ENCODE assay signal across 8 cellular contexts in genomic region chr19:18895038-18895827, GRCh38. TPM values are rescaled to one million over a fixed set of nuclear protein-coding genes. Genes with fewer than 3 reads are reported as not detected.
DNase-seq lines count a peak whose midpoint lies in the region; ATAC-seq, FAIRE-seq and TF ChIP-seq lines count a peak whose summit lies in the region.

No MANE protein-coding gene starts in this region.

- peak overlapping the region; percentile 76 for H3K4me3 ChIP-seq in A549
- no peak overlapping the region for H3K4me3 ChIP-seq in GM12864 (ENCODE audit: low read depth, low read length)
- peak overlapping the region; percentile 67 for H3K4me3 ChIP-seq in PC-9
- H3K4me3 ChIP-seq in vagina, result peak overlapping the region; percentile 42 to 46

- intact Hi-C loops in PC-9 (cut with micrococcal nuclease; ENCODE audit: unreplicated experiment) (loop anchor here (2.0 kb wide), 1 partner anchor 92 kb away; no protein-coding TSS in a partner anchor), vagina (cut with DNase I) (no loop called here)

- no peaks in the 10 kb centered on the region for H3K9me2 ChIP-seq in PC-9 (ENCODE audit: insufficient read depth)

- H3F3A ChIP-seq in PC-9 (ENCODE audit: insufficient read depth, low read depth), result peaks cover 23% of the 10 kb centered on the region

- peak; percentile 72 to 87 for ATAC-seq in A549
- no peak for ATAC-seq in HG02798 (IDR thresholded peaks at IDR 0.05; ENCODE audit: poor library complexity, unreplicated experiment)

- H3K27ac ChIP-seq in A549, result peak overlapping the region; percentile 66 to 83; a peak in 5 of 6 replicates
- H3K27ac ChIP-seq in PC-9, result no peak overlapping the region
- H3K27ac ChIP-seq in vagina, result no peak overlapping the region

- no peak for TF ChIP-seq POLR2A in A549 (IDR thresholded peaks at IDR 0.05; ENCODE audit: low read length)
- TF ChIP-seq POLR2A in vagina (IDR thresholded peaks at IDR 0.05), result no peak

- TF ChIP-seq CTCF in A549 (IDR thresholded peaks at IDR 0.05), result peak; percentile 48; the same call in 2 of the 3 replicates
- peak; percentile 10 for TF ChIP-seq CTCF in GM12864 (IDR thresholded peaks at IDR 0.05; ENCODE audit: low read depth, low read length, missing control alignments)
- TF ChIP-seq CTCF in PC-9 (conservative IDR thresholded peaks at IDR 0.05), result peak; percentile 70
- TF ChIP-seq CTCF in vagina (IDR thresholded peaks at IDR 0.05), result no peak

- TF ChIP-seq RAD21 in A549 (conservative IDR thresholded peaks at IDR 0.05 in 1 of 2, IDR thresholded peaks at IDR 0.05 in 1 of 2), result peak; percentile 38 to 45; a peak in 4 of 5 replicates

- H3K9me3 ChIP-seq in A549 (no peaks in the 10 kb centered on the region), PC-9 (ENCODE audit: insufficient read depth, low read depth) (no peaks in the 10 kb centered on the region), vagina (no peaks in the 10 kb centered on the region)

- WGBS in A549 (ENCODE audit: missing lambda C conversion rate), result no CpG with 5 or more reads among the region's 73 CpGs

- no peak for TF ChIP-seq EP300 in A549 (IDR thresholded peaks at IDR 0.05)

- peak overlapping the region; percentile 93 for H2AFZ ChIP-seq in PC-9

- CTCF ChIA-PET in A549 (lab: Yijun Ruan, JAX), result interaction anchor here (0.9 to 4.1 kb wide), 26 partner anchors 9 to 252 kb away, joined by 3 to 46 read pairs (median 4); partner anchors contain the start of genes COPE and DDX49
- CTCF ChIA-PET in PC-9 (lab: Charles Lee), result interaction anchor here (0.6 kb wide), 2 partner anchors 15 to 252 kb away, joined by 7 to 10 read pairs; no protein-coding TSS in a partner anchor

- H3K79me2 ChIP-seq in PC-9 (ENCODE audit: low read depth), result no peaks in the 10 kb centered on the region

- H3K27me3 ChIP-seq in PC-9 (ENCODE audit: insufficient read depth, low read depth), result no peaks in the 10 kb centered on the region
- H3K27me3 ChIP-seq in vagina, result peaks cover 5% of the 10 kb centered on the region

- peaks cover 5% of the 10 kb centered on the region; the same call in 1 of the 2 replicates for H4K20me1 ChIP-seq in PC-9 (ENCODE audit: insufficient read depth)

- DNase-seq in A549 (ENCODE audit: low read depth in 1 of 2, low spot score in 1 of 2), result peak; percentile 66 to 74
- DNase-seq in GM12864 (ENCODE audit: low read depth), result no peak
- peak; percentile 68 to 71 for DNase-seq in PC-9
- DNase-seq in dermis blood vessel endothelial cell, result peak; percentile 66
- DNase-seq in lung microvascular endothelial cell (ENCODE audit: low read depth in 2 of 2), result peak; percentile 47 to 63
- DNase-seq in vagina (ENCODE audit: extremely low spot score in 2 of 2), result no peak
- DNase-seq in HPDE6-E6E7 (ENCODE audit: extremely low spot score), result no peak

- POLR2A ChIA-PET in A549 (lab: Yijun Ruan, JAX), result interaction anchor here (1.8 kb wide), 1 partner anchor 24 kb away, joined by 4 read pairs; the partner anchor contains the start of genes COPE and DDX49
- POLR2A ChIA-PET in PC-9 (lab: Charles Lee; ENCODE audit: unreplicated experiment), result interaction anchor here (0.5 to 0.7 kb wide), 2 partner anchors 45 to 218 kb away, joined by 3 to 5 read pairs; no protein-coding TSS in a partner anchor

- no peak for FAIRE-seq in A549 (lab: Jason Lieb, UNC)

- H3K4me1 ChIP-seq in A549, result peaks cover 11% of the 10 kb centered on the region; the same call in 2 of the 3 replicates
- H3K4me1 ChIP-seq in PC-9 (replicated peaks; ENCODE audit: insufficient read depth), result no peaks in the 10 kb centered on the region
- H3K4me1 ChIP-seq in vagina, result peaks cover 24% of the 10 kb centered on the region

- peaks cover 6% of the 10 kb centered on the region; the same call in 1 of the 2 replicates for H3K36me3 ChIP-seq in PC-9 (ENCODE audit: low read depth)
- H3K36me3 ChIP-seq in vagina, result peaks cover 0 to 10% of the 10 kb centered on the region in 2 donors

- H3K4me2 ChIP-seq in A549 (peak overlapping the region; percentile 98), PC-9 (peak overlapping the region; percentile 92)

- BruUV-seq in PC-9 (replicated peaks; lab: Mats Ljungman, UMichigan), result no TSS peak

TF ChIP-seq in A549, 52 proteins besides CTCF, POLR2A, EP300 and RAD21:
- TF ChIP-seq CBX2 (IDR thresholded peaks at IDR 0.05; ENCODE audit: borderline replicate concordance, low read depth) (no peak), MAX (IDR thresholded peaks at IDR 0.05) (peak; percentile 38; the same call in 1 of the 2 replicates), HOXA7 (CRISPR knock-in tag; IDR thresholded peaks at IDR 0.05) (no peak), SMC3 (IDR thresholded peaks at IDR 0.05) (peak; percentile 40; the same call in 2 of the 3 replicates), RCOR1 (IDR thresholded peaks at IDR 0.05; ENCODE audit: low read depth, low read length) (no peak)

RNA-seq across cellular contexts. Expression of gene CERS1, which starts 0.7 kb away (rescaled TPM):
- polyA plus RNA-seq in A549 (2011; rRNA removed), result 1.7 and 2.4 TPM in 2 replicates
- polyA plus RNA-seq in A549 (2012; cell fraction: cytosol; rRNA removed), result 4.5 and 6.8 TPM in 2 replicates
- 6.6 and 7.7 TPM in 2 replicates for polyA plus RNA-seq in A549 (2012; cell fraction: nucleus; rRNA removed)
- 3.4 to 4.4 TPM (median 3.7 TPM) in 3 replicates for polyA plus RNA-seq in A549 (2017; fragmentation: RNase III; extraction: RNeasy Plus Mini Kit Qiagen cat#74134 plus additional on column Dnase treatment)
- polyA minus RNA-seq in A549 (2011; rRNA and poly(A)+ RNA removed), result 4.7 and 4.9 TPM in 2 replicates
- total RNA-seq in PC-9 (2021), result 2.7 and 4.9 TPM in 2 replicates
- total RNA-seq in dermis blood vessel endothelial cell, result 1.0 and 1.3 TPM in 2 replicates
- 2.4 and 5.6 TPM in 2 replicates for total RNA-seq in lung microvascular endothelial cell
- total RNA-seq in vagina, result 0.49 TPM

RNA-seq across cellular contexts. Expression of gene COPE, which starts 24.0 kb away (rescaled TPM):
- polyA plus RNA-seq in A549 (2011; rRNA removed) (91.8 and 94.0 TPM in 2 replicates), A549 (2017; fragmentation: RNase III; extraction: RNeasy Plus Mini Kit Qiagen cat#74134 plus additional on column Dnase treatment) (109 to 114 TPM (median 112 TPM) in 3 replicates)
- polyA plus RNA-seq in A549 (2012; cell fraction: cytosol; rRNA removed), result 239 and 272 TPM in 2 replicates
- polyA plus RNA-seq in A549 (2012; cell fraction: nucleus; rRNA removed), result 224 and 310 TPM in 2 replicates
- 82.9 and 88.2 TPM in 2 replicates for polyA minus RNA-seq in A549 (2011; rRNA and poly(A)+ RNA removed)
- total RNA-seq in PC-9 (2021) (190 and 221 TPM in 2 replicates), dermis blood vessel endothelial cell (215 TPM in 2 replicates), lung microvascular endothelial cell (145 and 149 TPM in 2 replicates), vagina (212 TPM)

RNA-seq across cellular contexts. Expression of gene DDX49, which starts 24.3 kb away (rescaled TPM):
- polyA plus RNA-seq in A549 (2011; rRNA removed) (23.2 and 23.4 TPM in 2 replicates), A549 (2017; fragmentation: RNase III; extraction: RNeasy Plus Mini Kit Qiagen cat#74134 plus additional on column Dnase treatment) (31.5 to 36.0 TPM (median 33.9 TPM) in 3 replicates)
- 45.7 and 48.4 TPM in 2 replicates for polyA plus RNA-seq in A549 (2012; cell fraction: cytosol; rRNA removed)
- 53.3 and 69.8 TPM in 2 replicates for polyA plus RNA-seq in A549 (2012; cell fraction: nucleus; rRNA removed)
- polyA minus RNA-seq in A549 (2011; rRNA and poly(A)+ RNA removed), result 32.5 and 49.9 TPM in 2 replicates
- total RNA-seq in PC-9 (2021) (41.2 and 46.3 TPM in 2 replicates), dermis blood vessel endothelial cell (57.9 and 63.5 TPM in 2 replicates), lung microvascular endothelial cell (38.6 and 40.3 TPM in 2 replicates), vagina (36.3 TPM)

RNA-seq across cellular contexts. Expression of gene HOMER3, which starts 45.8 kb away (rescaled TPM):
- 9.9 and 11.4 TPM in 2 replicates for polyA plus RNA-seq in A549 (2011; rRNA removed)
- 27.7 and 37.4 TPM in 2 replicates for polyA plus RNA-seq in A549 (2012; cell fraction: cytosol; rRNA removed)
- 35.7 and 45.1 TPM in 2 replicates for polyA plus RNA-seq in A549 (2012; cell fraction: nucleus; rRNA removed)
- polyA plus RNA-seq in A549 (2017; fragmentation: RNase III; extraction: RNeasy Plus Mini Kit Qiagen cat#74134 plus additional on column Dnase treatment), result 28.3 to 38.4 TPM (median 35.4 TPM) in 3 replicates
- polyA minus RNA-seq in A549 (2011; rRNA and poly(A)+ RNA removed), result 17.1 and 19.8 TPM in 2 replicates
- total RNA-seq in PC-9 (2021), result 55.7 and 62.5 TPM in 2 replicates
- 128 and 272 TPM in 2 replicates for total RNA-seq in dermis blood vessel endothelial cell
- 124 and 279 TPM in 2 replicates for total RNA-seq in lung microvascular endothelial cell
- 30.9 TPM for total RNA-seq in vagina

Comparison
In these comparisons a context has a peak if more than half of its experiments do, and no peak if none do; other contexts are left out.
1. DNase-seq: peak in A549 (2 of 2), PC-9 (2 of 2), dermis blood vessel endothelial cell (single experiment) and lung microvascular endothelial cell (2 of 2); none in GM12864 (single experiment), vagina (0 of 2) and HPDE6-E6E7 (single experiment).
2. H3K27ac ChIP-seq: peak in A549 (2 of 2); none in PC-9 (single experiment) and vagina (single experiment).
3. CTCF ChIP-seq: peak in A549 (single experiment), GM12864 (single experiment) and PC-9 (single experiment); none in vagina (0 of 3).